17 cellular contexts compared by ENCODE assay signal in genomic region chr19:49107625-49108459, GRCh38. TPM values are rescaled to one million over a fixed set of nuclear protein-coding genes. Genes with fewer than 3 reads are reported as not detected.
"Had no signal": no experiment of that assay in that cellular context is flagged by ENCODE, and none has a peak within 500 bp of the region (broad histone marks: within the 10 kb centered on the region; RNA-seq: fewer than 3 reads in every experiment).

No MANE protein-coding gene starts in this region.

- H3K9me3 ChIP-seq: heart right ventricle, pancreas had no signal

- H3K27me3 Mint-ChIP-seq: activated CD4-positive, alpha-beta memory T cell treated with anti-CD3 and anti-CD28 coated beads, Interleukin-2, amount 10 ng/mL, durations not matched to agents 7 days and 5 days had no signal

- H3K4me3 Mint-ChIP-seq: activated CD4-positive, alpha-beta memory T cell treated with anti-CD3 and anti-CD28 coated beads, Interleukin-2, amount 10 ng/mL, durations not matched to agents 7 days and 5 days had no signal

- H3K4me3 ChIP-seq: heart right ventricle, pancreas had no signal

- H3K9me3 Mint-ChIP-seq: activated CD4-positive, alpha-beta memory T cell treated with anti-CD3 and anti-CD28 coated beads, Interleukin-2, amount 10 ng/mL, durations not matched to agents 7 days and 5 days had no signal

- FAIRE-seq: astrocyte, frontal cortex, keratinocyte, pancreas, urothelium cell line had no signal

- H3K27ac ChIP-seq: heart right ventricle, pancreas, VCaP had no signal

- H3K27me3 ChIP-seq: heart right ventricle, pancreas had no signal

- H3K4me1 ChIP-seq: pancreas had no signal

- H3K27ac Mint-ChIP-seq: activated CD4-positive, alpha-beta memory T cell treated with anti-CD3 and anti-CD28 coated beads, Interleukin-2, amount 10 ng/mL, durations not matched to agents 7 days and 5 days had no signal

- DNase-seq: activated CD4-positive, alpha-beta memory T cell treated with anti-CD3 and anti-CD28 coated beads, Interleukin-2, amount 10 ng/mL, durations not matched to agents 7 days and 5 days; activated CD8-positive, alpha-beta memory T cell treated with anti-CD3 and anti-CD28 coated beads, Interleukin-2, amount 50 U/mL, for 4 hours; activated naive CD4-positive, alpha-beta T cell; cortex of kidney; effector CD8-positive, alpha-beta T cell; heart right ventricle; stimulated activated CD4-positive, alpha-beta T cell treated with anti-CD3 and anti-CD28 coated beads, Interleukin-4, amount 100 ng/mL, for 4 hours; T-helper 9 cell had no signal

RNA-seq across cellular contexts. Expression of gene C19orf73, which starts 11.1 kb away (rescaled TPM):
- total RNA-seq: skeletal muscle tissue had no signal

RNA-seq across cellular contexts. Expression of gene KCNA7, which starts 35.3 kb away (rescaled TPM):
- total RNA-seq: activated CD4-positive, alpha-beta memory T cell treated with anti-CD3 and anti-CD28 coated beads, Interleukin-2, amount 10 ng/mL, durations not matched to agents 7 days and 5 days; fibroblast of lung; frontal cortex; pancreas had no signal
- polyA plus RNA-seq: fibroblast of lung, keratinocyte, neural cell, pancreas had no signal
